ENCODE assay signal across 4 cellular contexts in the genomic region with DNA sequence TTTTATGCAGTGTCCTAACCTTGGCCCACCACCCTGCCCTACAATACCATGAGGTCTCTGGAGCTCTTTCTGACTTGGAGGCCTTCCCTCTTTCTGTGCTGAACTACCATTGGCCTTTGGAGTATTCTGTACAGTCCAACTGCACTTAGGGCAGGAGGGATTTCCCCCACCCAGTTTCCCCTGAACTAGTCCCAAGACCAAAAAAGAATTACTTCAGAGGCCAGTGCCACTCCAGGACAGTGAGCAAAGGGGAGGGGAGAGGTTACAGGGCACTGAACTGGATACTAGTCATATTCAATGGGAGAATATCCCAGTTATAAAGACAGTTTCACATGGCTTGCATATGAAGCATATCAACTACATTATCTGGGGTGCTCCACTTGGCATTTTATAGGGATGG. TPM values are rescaled to one million over a fixed set of nuclear protein-coding genes. Genes with fewer than 3 reads are reported as not detected.
"Had no signal": no experiment of that assay in that cellular context is flagged by ENCODE, and none has a peak within 500 bp of the region (broad histone marks: within the 10 kb centered on the region; RNA-seq: fewer than 3 reads in every experiment).

No MANE protein-coding gene starts in this region.

- ATAC-seq: GM12878 had no signal

- DNase-seq: GDM1, GF-D8 had no signal

- H3K4me3 ChIP-seq: GM12878 had no signal

RNA-seq across cellular contexts. Expression of gene SLCO1A2, which starts 6.1 kb away (rescaled TPM):
- total RNA-seq: G401, GM12878 had no signal

RNA-seq across cellular contexts. Expression of gene IAPP, which starts 44.1 kb away (rescaled TPM):
- total RNA-seq: G401, GM12878 had no signal
